In genomic region chr12:106919910-106920544, GRCh38 we compare ENCODE assay signal across 8 cellular contexts. TPM values are rescaled to one million over a fixed set of nuclear protein-coding genes. Genes with fewer than 3 reads are reported as not detected.
DNase-seq lines count a peak whose midpoint lies in the region; ATAC-seq, FAIRE-seq and TF ChIP-seq lines count a peak whose summit lies in the region.

No MANE protein-coding gene starts in this region.

- H3K27me3 ChIP-seq in upper lobe of left lung, result no peaks in the 10 kb centered on the region

- no peak overlapping the region for H3K4me3 Mint-ChIP-seq in brain

- peak overlapping the region in 2 of 5 experiments; percentile 1 to 24 for H3K27ac Mint-ChIP-seq in brain

- H3K27me3 Mint-ChIP-seq in brain, result peaks cover 8% of the 10 kb centered on the region

- H3K27ac ChIP-seq in kidney (ENCODE audit: low read depth in 2 of 2, low read length in 2 of 2) (no peak overlapping the region), upper lobe of left lung (no peak overlapping the region)

- peaks cover 3 to 14% (median 5%) of the 10 kb centered on the region in 5 experiments for H3K9me3 Mint-ChIP-seq in brain

- ATAC-seq in upper lobe of left lung (ENCODE audit: low FRiP score in 2 of 2) (peak in 1 of 2 donors; percentile 59), GM19324 (IDR thresholded peaks at IDR 0.05; ENCODE audit: low FRiP score, unreplicated experiment) (no peak)

- TF ChIP-seq EP300 in upper lobe of left lung (IDR thresholded peaks at IDR 0.05), result no peak

- H3K36me3 ChIP-seq in kidney (ENCODE audit: control insufficient read depth in 1 of 2, insufficient read depth in 2 of 2, low read length in 2 of 2), result no peaks in the 10 kb centered on the region
- H3K36me3 ChIP-seq in upper lobe of left lung, result no peaks in the 10 kb centered on the region

- H3K4me1 Mint-ChIP-seq in brain, result peaks cover 30% of the 10 kb centered on the region

- no peak overlapping the region for H3K9ac ChIP-seq in kidney (ENCODE audit: low read length in 2 of 2)

- no peak for TF ChIP-seq POLR2A in upper lobe of left lung (IDR thresholded peaks at IDR 0.05)

- H3K4me1 ChIP-seq in kidney (ENCODE audit: control insufficient read depth in 1 of 2, insufficient read depth in 1 of 2, low read depth in 1 of 2, low read length in 2 of 2), result no peaks in the 10 kb centered on the region
- peaks cover 0 to 3% (median 0%) of the 10 kb centered on the region in 4 donors for H3K4me1 ChIP-seq in upper lobe of left lung

- DNase-seq in AG08395 (ENCODE audit: low spot score), result peak; percentile 62
- DNase-seq in GM10248 (ENCODE audit: extremely low spot score), result no peak
- DNase-seq in NCI-H460 (ENCODE audit: extremely low read depth, low read depth), result peak; percentile 51
- no peak for DNase-seq in kidney
- DNase-seq in upper lobe of left lung, result no peak
- DNase-seq in mesenteric fat pad (ENCODE audit: low spot score), result no peak

- H3K36me3 Mint-ChIP-seq in brain, result no peaks in the 10 kb centered on the region

- H3K9me3 ChIP-seq in kidney (ENCODE audit: control insufficient read depth in 1 of 2, low read length in 2 of 2), result no peaks in the 10 kb centered on the region
- H3K9me3 ChIP-seq in upper lobe of left lung, result no peaks in the 10 kb centered on the region

- POLR2A ChIA-PET in GM10248 (lab: Yijun Ruan, JAX), result no interaction called here

- intact Hi-C loops in kidney (cut with DNase I), result loop anchor here (10.0 kb wide), 1 partner anchor 535 kb away; no protein-coding TSS in a partner anchor

- TF ChIP-seq CTCF in GM10248 (IDR thresholded peaks at IDR 0.05; ENCODE audit: control extremely low read depth, extremely low read depth, low read depth, missing control alignments) (peak; percentile 71), brain (conservative IDR thresholded peaks at IDR 0.05) (peak; percentile 84 to 87), kidney (IDR thresholded peaks at IDR 0.05; ENCODE audit: borderline replicate concordance, extremely low read depth, insufficient read depth) (peak; percentile 86), upper lobe of left lung (IDR thresholded peaks at IDR 0.05) (peak; percentile 67 to 78 (median 71))

- WGBS in upper lobe of left lung, 2 donors, result 38 to 44% methylated on average over 4 of the region's 4 CpGs

- peak; percentile 50 for FAIRE-seq in kidney (lab: Jason Lieb, UNC)

- no peak overlapping the region for H3K4me3 ChIP-seq in kidney (ENCODE audit: low read length in 2 of 2)
- H3K4me3 ChIP-seq in upper lobe of left lung, result no peak overlapping the region

- CTCF ChIA-PET in GM10248 (lab: Yijun Ruan, JAX), result interaction anchor here (0.7 to 2.8 kb wide), 24 partner anchors 8 to 694 kb away, joined by 3 to 27 read pairs (median 4); partner anchors contain the start of gene POLR3B

RNA-seq across cellular contexts. Expression of gene TMEM263, which starts 35.7 kb away (rescaled TPM):
- 44.2 and 44.4 TPM in 2 replicates for total RNA-seq in NCI-H460 (2014; rRNA removed; shearing (Covaris generic))
- 20.5 and 33.5 TPM in 2 replicates for polyA plus RNA-seq in NCI-H460 (2014; cell fraction: nucleus; rRNA removed)
- polyA plus RNA-seq in brain (ENCODE audit: insufficient read depth, low read depth, low replicate concordance) (9.7 TPM), kidney (ENCODE audit: insufficient read depth, low read depth, low replicate concordance) (28.7 TPM)
- total RNA-seq in kidney (43.1 TPM), upper lobe of left lung (10 to 100 TPM; 22.3 to 47.8 (median 25.7) TPM), mesenteric fat pad (46.2 TPM)

Comparison
In these comparisons a context has a peak if more than half of its experiments do, and no peak if none do; other contexts are left out.
1. DNase-seq: peak in AG08395 (single experiment) and NCI-H460 (single experiment); none in GM10248 (single experiment), kidney (single experiment), upper lobe of left lung (0 of 2) and mesenteric fat pad (single experiment).
2. Peak in every context shown above with its lines, with median percentiles within 50 percentile points of each other: CTCF ChIP-seq.